Comparison of ENCODE assay signal across 12 cellular contexts in the genomic region with DNA sequence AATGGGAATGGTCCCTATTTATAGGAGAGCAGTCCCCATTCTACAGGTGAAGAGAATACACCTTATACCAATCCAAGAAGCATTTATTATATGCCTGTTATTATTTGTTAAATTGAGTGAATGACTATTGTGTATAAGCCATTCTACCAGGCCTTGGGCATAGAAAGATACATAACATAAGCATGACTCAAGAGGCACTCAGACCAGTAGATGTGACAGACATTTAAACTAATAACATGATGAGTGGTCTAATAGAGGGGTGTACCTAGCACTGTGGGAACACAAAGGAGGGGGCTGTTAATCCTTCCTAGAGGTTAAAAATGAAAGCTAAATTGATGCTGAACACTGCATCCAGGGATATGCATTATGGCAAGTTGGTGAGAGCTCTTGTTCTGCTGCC.
DNase-seq lines count a peak whose midpoint lies in the region; ATAC-seq and TF ChIP-seq lines count a peak whose summit lies in the region.
"Had no signal": no experiment of that assay in that cellular context is flagged by ENCODE, and none has a peak within 500 bp of the region (broad histone marks: within the 10 kb centered on the region; RNA-seq: fewer than 3 reads in every experiment).

No MANE protein-coding gene starts in this region.

- no peaks in the 10 kb centered on the region for H3K36me3 ChIP-seq in RWPE2 (ENCODE audit: low read depth)

- TF ChIP-seq CTCF in RWPE2 (IDR thresholded peaks at IDR 0.05; ENCODE audit: poor library complexity, severe bottlenecking) = no peak

- no peak overlapping the region for H3K4me3 ChIP-seq in RWPE2 (ENCODE audit: severe bottlenecking)
- H3K4me3 ChIP-seq: body of pancreas had no signal

- DNase-seq in DMS53 (lab: John Stamatoyannopoulos, UW) = peak; percentile 65
- peak; percentile 41 for DNase-seq in NCI-H128 (lab: John Stamatoyannopoulos, UW; ENCODE audit: unreplicated experiment)
- DNase-seq in RWPE2 (ENCODE audit: low spot score) = no peak
- peak; percentile 25 for DNase-seq in kidney glomerular epithelial cell (lab: John Stamatoyannopoulos, UW)
- no peak for DNase-seq in effector CD8-positive, alpha-beta T cell (lab: John Stamatoyannopoulos, UW)
- DNase-seq in KG1 (lab: John Stamatoyannopoulos, UW) = no peak
- no peak for DNase-seq in islet precursor cell
- no peak for DNase-seq in middle frontal gyrus (ENCODE audit: extremely low spot score, low spot score)
- DNase-seq: activated effector memory CD4-positive, alpha-beta T cell treated with Interleukin-2 at 50 U/mL for 16 hours; GF-D8 had no signal

- H3K9me3 ChIP-seq in RWPE2 (ENCODE audit: severe bottlenecking) = no peaks in the 10 kb centered on the region
- H3K9me3 ChIP-seq: body of pancreas had no signal

- peaks cover 46% of the 10 kb centered on the region for H3K4me1 ChIP-seq in RWPE2 (ENCODE audit: insufficient read depth, poor library complexity, severe bottlenecking)
- H3K4me1 ChIP-seq: body of pancreas had no signal

- ATAC-seq in RWPE2 (ENCODE audit: low read depth) = peak; percentile 43
- ATAC-seq: Panc1 had no signal

- no peaks in the 10 kb centered on the region for H3K27me3 ChIP-seq in RWPE2 (ENCODE audit: insufficient read depth, poor library complexity, severe bottlenecking)
- H3K27me3 ChIP-seq: body of pancreas had no signal

- peak overlapping the region; percentile 96 for H3K27ac ChIP-seq in RWPE2 (ENCODE audit: poor library complexity, severe bottlenecking)
- H3K27ac ChIP-seq: body of pancreas had no signal

Comparison
In these comparisons a context has a peak if more than half of its experiments do, and no peak if none do; other contexts are left out.
1. DNase-seq: peak in DMS53 (single experiment), NCI-H128 (single experiment) and kidney glomerular epithelial cell (single experiment); none in RWPE2 (single experiment), effector CD8-positive, alpha-beta T cell (single experiment), KG1 (single experiment), islet precursor cell (single experiment) and middle frontal gyrus (single experiment).